ENCODE assay signal across 8 cellular contexts in genomic region chr2:229342376-229342775, GRCh38.
DNase-seq lines count a peak whose midpoint lies in the region; ATAC-seq and TF ChIP-seq lines count a peak whose summit lies in the region.

No MANE protein-coding gene starts in this region.

- H3K9me3 ChIP-seq in HCT116 (ENCODE audit: control insufficient read depth in 1 of 2, insufficient read depth in 1 of 2, low read depth in 1 of 2, low read length in 2 of 2), result no peaks in the 10 kb centered on the region

- H3K4me3 ChIP-seq in HCT116 (replicated peaks in 1 of 2; ENCODE audit: low read depth in 1 of 2, low read length in 2 of 2) (no peak overlapping the region), astrocyte of the spinal cord (ENCODE audit: low read depth, low read length) (no peak overlapping the region)

- no peaks in the 10 kb centered on the region for H3K36me3 ChIP-seq in HCT116 (ENCODE audit: control insufficient read depth in 1 of 2, insufficient read depth in 2 of 2, low read length in 2 of 2)

- H3K79me2 ChIP-seq in HCT116 (ENCODE audit: insufficient read depth, low read length), result no peaks in the 10 kb centered on the region

- no TSS peak for BruUV-seq in HCT116 (replicated peaks; lab: Mats Ljungman, UMichigan)

- TF ChIP-seq CTCF in HCT116 (IDR thresholded peaks at IDR 0.05 in 2 of 3, conservative IDR thresholded peaks at IDR 0.05 in 1 of 3; ENCODE audit: borderline replicate concordance in 1 of 3, insufficient read depth in 1 of 3, low read depth in 2 of 3, low read length in 2 of 3) (peak; percentile 73 to 85 (median 84); a peak in 5 of 6 replicates), astrocyte of the spinal cord (IDR thresholded peaks at IDR 0.05; ENCODE audit: low read depth, low read length) (peak; percentile 77)

- RAD21 ChIA-PET in HCT116 (lab: Charles Lee; ENCODE audit: low non-redundant PET in 1 of 2, low total read pairs in 2 of 2, uncharacterized antibody in 2 of 2, unreplicated experiment in 2 of 2), result no interaction called here

- no peak overlapping the region for H3K27ac ChIP-seq in HCT116 (ENCODE audit: low read depth, low read length)

- H2AFZ ChIP-seq in HCT116 (ENCODE audit: low read depth, low read length, poor library complexity, severe bottlenecking), result no peak overlapping the region

- in situ Hi-C loops in astrocyte of the spinal cord (cut with HindIII; ENCODE audit: low sequenced_read_pairs), result no loop called here

- H3K4me2 ChIP-seq in HCT116 (ENCODE audit: low read length), result no peak overlapping the region

- H4K20me1 ChIP-seq in HCT116 (ENCODE audit: insufficient read depth), result no peaks in the 10 kb centered on the region

- peak; percentile 83 for TF ChIP-seq RAD21 in HCT116 (IDR thresholded peaks at IDR 0.05; ENCODE audit: low read depth)

- CTCF ChIA-PET in HCT116 (lab: Charles Lee), result interaction anchor here (0.8 to 2.7 kb wide), 8 partner anchors 9 to 374 kb away, joined by 3 to 22 read pairs (median 5); no protein-coding TSS in a partner anchor

- no peak overlapping the region for H3K9ac ChIP-seq in HCT116 (ENCODE audit: low read length)

- intact Hi-C loops in HCT116 (cut with micrococcal nuclease), result loop anchor here (1.0 to 5.0 kb wide), 3 partner anchors 89 to 375 kb away; no protein-coding TSS in a partner anchor

- H3K27me3 ChIP-seq in HCT116 (ENCODE audit: insufficient read depth, low read length), result no peaks in the 10 kb centered on the region; the same call in 1 of the 2 replicates

- ATAC-seq in HCT116 (peak; percentile 93), GM18511 (IDR thresholded peaks at IDR 0.05; ENCODE audit: unreplicated experiment) (no peak), GM19395 (IDR thresholded peaks at IDR 0.05; ENCODE audit: unreplicated experiment) (no peak)

- no peaks in the 10 kb centered on the region for H3K4me1 ChIP-seq in HCT116 (ENCODE audit: control insufficient read depth in 1 of 2, insufficient read depth in 2 of 2, low read length in 2 of 2)

- POLR2A ChIA-PET in HCT116 (lab: Charles Lee), result no interaction called here

- no peaks in the 10 kb centered on the region for H3K9me2 ChIP-seq in HCT116 (ENCODE audit: insufficient read depth)

- DNase-seq in COLO829 (ENCODE audit: low spot score), result peak; percentile 33
- peak; percentile 26 for DNase-seq in HCT116 (ENCODE audit: low read depth, low spot score)
- peak; percentile 29 for DNase-seq in astrocyte of the spinal cord (ENCODE audit: low read depth, low spot score)
- DNase-seq in lung microvascular endothelial cell (ENCODE audit: low read depth in 2 of 2), result peak; percentile 40 to 48
- DNase-seq in cortex of kidney (lab: John Stamatoyannopoulos, UW), result no peak
- DNase-seq in RKO (ENCODE audit: low spot score), result no peak

- TF ChIP-seq POLR2A in HCT116 (IDR thresholded peaks at IDR 0.05; ENCODE audit: borderline replicate concordance, extremely low read depth, insufficient read depth, insufficient read length), result no peak

TF ChIP-seq in HCT116, 20 proteins besides CTCF, POLR2A, EP300 and RAD21:
- no peak for TF ChIP-seq CEBPB (IDR thresholded peaks at IDR 0.05; ENCODE audit: low read depth)
- no peak for TF ChIP-seq POLR2AphosphoS5 (IDR thresholded peaks at IDR 0.05; ENCODE audit: low read depth, low read length)
- no peak for TF ChIP-seq SP1 (IDR thresholded peaks at IDR 0.05; ENCODE audit: low read depth)
- no peak for TF ChIP-seq YY1 (IDR thresholded peaks at IDR 0.05; ENCODE audit: extremely low read depth, insufficient replicate concordance, low read depth, low read length)
- TF ChIP-seq MAX (IDR thresholded peaks at IDR 0.05), result no peak
- TF ChIP-seq REST (IDR thresholded peaks at IDR 0.05; ENCODE audit: low read depth), result no peak
- TF ChIP-seq, protein P1, sequence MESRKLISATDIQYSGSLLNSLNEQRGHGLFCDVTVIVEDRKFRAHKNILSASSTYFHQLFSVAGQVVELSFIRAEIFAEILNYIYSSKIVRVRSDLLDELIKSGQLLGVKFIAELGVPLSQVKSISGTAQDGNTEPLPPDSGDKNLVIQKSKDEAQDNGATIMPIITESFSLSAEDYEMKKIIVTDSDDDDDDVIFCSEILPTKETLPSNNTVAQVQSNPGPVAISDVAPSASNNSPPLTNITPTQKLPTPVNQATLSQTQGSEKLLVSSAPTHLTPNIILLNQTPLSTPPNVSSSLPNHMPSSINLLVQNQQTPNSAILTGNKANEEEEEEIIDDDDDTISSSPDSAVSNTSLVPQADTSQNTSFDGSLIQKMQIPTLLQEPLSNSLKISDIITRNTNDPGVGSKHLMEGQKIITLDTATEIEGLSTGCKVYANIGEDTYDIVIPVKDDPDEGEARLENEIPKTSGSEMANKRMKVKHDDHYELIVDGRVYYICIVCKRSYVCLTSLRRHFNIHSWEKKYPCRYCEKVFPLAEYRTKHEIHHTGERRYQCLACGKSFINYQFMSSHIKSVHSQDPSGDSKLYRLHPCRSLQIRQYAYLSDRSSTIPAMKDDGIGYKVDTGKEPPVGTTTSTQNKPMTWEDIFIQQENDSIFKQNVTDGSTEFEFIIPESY (IDR thresholded peaks at IDR 0.05; ENCODE audit: extremely low read depth, insufficient replicate concordance, low read length), result no peak
- no peak for TF ChIP-seq EZH2phosphoT487 (IDR thresholded peaks at IDR 0.05; ENCODE audit: borderline replicate concordance)
- TF ChIP-seq SRF (IDR thresholded peaks at IDR 0.05; ENCODE audit: low read depth), result no peak
- TF ChIP-seq FOSL1 (IDR thresholded peaks at IDR 0.05; ENCODE audit: low read depth), result no peak
- no peak for TF ChIP-seq EZH2 (IDR thresholded peaks at IDR 0.05)
- no peak for TF ChIP-seq TCF7L2 (IDR thresholded peaks at IDR 0.05; ENCODE audit: borderline replicate concordance, extremely low read depth, insufficient read depth, insufficient read length)
- no peak for TF ChIP-seq ELF1 (IDR thresholded peaks at IDR 0.05; ENCODE audit: borderline replicate concordance, low read depth)
- no peak for TF ChIP-seq SIN3A (IDR thresholded peaks at IDR 0.05; ENCODE audit: low read depth)
- TF ChIP-seq ZNF274 (IDR thresholded peaks at IDR 0.05; ENCODE audit: low read depth, low read length), result no peak
- no peak for TF ChIP-seq CBX3 (IDR thresholded peaks at IDR 0.05; ENCODE audit: low read depth)
- no peak for TF ChIP-seq JUND (IDR thresholded peaks at IDR 0.05)
TF ChIP-seq in HCT116: peak in this region for 0.

Comparison
In these comparisons a context has a peak if more than half of its experiments do, and no peak if none do; other contexts are left out.
1. DNase-seq: peak in COLO829 (single experiment), HCT116 (single experiment), astrocyte of the spinal cord (single experiment) and lung microvascular endothelial cell (2 of 2); none in cortex of kidney (single experiment) and RKO (single experiment).